In the genomic region with DNA sequence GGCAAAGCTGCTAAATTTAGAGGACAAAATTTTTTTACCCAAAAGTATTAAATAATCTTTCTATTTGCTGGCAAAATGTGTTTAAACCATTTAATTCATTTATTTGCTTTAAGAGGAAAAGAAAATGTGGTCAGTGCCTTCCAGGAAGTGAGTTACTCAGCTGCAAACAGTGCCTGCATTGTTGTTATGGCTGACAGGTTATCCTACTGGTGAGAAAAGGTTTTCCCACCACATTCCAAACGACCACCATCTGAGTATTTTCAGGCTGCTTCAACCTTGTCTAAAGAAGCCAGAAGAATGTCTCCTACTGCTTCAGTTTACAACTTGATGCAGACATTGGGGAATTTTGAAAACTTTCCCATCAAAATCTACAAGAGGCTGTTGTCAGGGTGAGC, we compare ENCODE assay signal across 1 cellular context.
TF ChIP-seq lines count a peak whose summit lies in the region.

No MANE protein-coding gene starts in this region.

TF ChIP-seq in HepG2, 621 proteins besides CTCF, POLR2A, EP300 and RAD21 (continued from another document):
- TF ChIP-seq SOX13 (IDR thresholded peaks at IDR 0.05): no peak
- no peak for TF ChIP-seq SOX13 (CRISPR knock-in tag; conservative IDR thresholded peaks at IDR 0.05 in 1 of 2, IDR thresholded peaks at IDR 0.05 in 1 of 2)
- TF ChIP-seq, protein P1, sequence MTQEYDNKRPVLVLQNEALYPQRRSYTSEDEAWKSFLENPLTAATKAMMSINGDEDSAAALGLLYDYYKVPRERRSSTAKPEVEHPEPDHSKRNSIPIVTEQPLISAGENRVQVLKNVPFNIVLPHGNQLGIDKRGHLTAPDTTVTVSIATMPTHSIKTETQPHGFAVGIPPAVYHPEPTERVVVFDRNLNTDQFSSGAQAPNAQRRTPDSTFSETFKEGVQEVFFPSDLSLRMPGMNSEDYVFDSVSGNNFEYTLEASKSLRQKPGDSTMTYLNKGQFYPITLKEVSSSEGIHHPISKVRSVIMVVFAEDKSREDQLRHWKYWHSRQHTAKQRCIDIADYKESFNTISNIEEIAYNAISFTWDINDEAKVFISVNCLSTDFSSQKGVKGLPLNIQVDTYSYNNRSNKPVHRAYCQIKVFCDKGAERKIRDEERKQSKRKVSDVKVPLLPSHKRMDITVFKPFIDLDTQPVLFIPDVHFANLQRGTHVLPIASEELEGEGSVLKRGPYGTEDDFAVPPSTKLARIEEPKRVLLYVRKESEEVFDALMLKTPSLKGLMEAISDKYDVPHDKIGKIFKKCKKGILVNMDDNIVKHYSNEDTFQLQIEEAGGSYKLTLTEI (CRISPR knock-in tag; conservative IDR thresholded peaks at IDR 0.05): no peak
- TF ChIP-seq ELF3 (CRISPR knock-in tag; IDR thresholded peaks at IDR 0.05): peak; percentile 50
- TF ChIP-seq, protein P2, sequence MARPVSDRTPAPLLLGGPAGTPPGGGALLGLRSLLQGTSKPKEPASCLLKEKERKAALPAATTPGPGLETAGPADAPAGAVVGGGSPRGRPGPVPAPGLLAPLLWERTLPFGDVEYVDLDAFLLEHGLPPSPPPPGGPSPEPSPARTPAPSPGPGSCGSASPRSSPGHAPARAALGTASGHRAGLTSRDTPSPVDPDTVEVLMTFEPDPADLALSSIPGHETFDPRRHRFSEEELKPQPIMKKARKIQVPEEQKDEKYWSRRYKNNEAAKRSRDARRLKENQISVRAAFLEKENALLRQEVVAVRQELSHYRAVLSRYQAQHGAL (CRISPR knock-in tag; IDR thresholded peaks at IDR 0.05; ENCODE audit: not compliant biosample characterization): no peak
TF ChIP-seq in HepG2: peak in this region for 2.
